ENCODE assay signal across 1 cellular context in genomic region chr11:87972133-87972532, GRCh38.
TF ChIP-seq lines count a peak whose summit lies in the region.

No MANE protein-coding gene starts in this region.

TF ChIP-seq in GM23338, 12 proteins besides CTCF, POLR2A, EP300 and RAD21 (continued from another document):
- TF ChIP-seq ZNF462 (CRISPR knock-in tag; IDR thresholded peaks at IDR 0.05): no peak
